Comparison of ENCODE assay signal across 14 cellular contexts in genomic region chr2:217231724-217232123, GRCh38.
DNase-seq lines count a peak whose midpoint lies in the region; ATAC-seq, FAIRE-seq and TF ChIP-seq lines count a peak whose summit lies in the region.
"Had no signal": no experiment of that assay in that cellular context is flagged by ENCODE, and none has a peak within 500 bp of the region (broad histone marks: within the 10 kb centered on the region; RNA-seq: fewer than 3 reads in every experiment).

No MANE protein-coding gene starts in this region.

- peak overlapping the region in 1 of 2 experiments; percentile 19 for H3K18ac ChIP-seq in mesenchymal stem cell (ENCODE audit: low read depth in 1 of 2, low read length in 2 of 2)

- no peak overlapping the region for H3K4ac ChIP-seq in mesenchymal stem cell (ENCODE audit: low read depth in 1 of 2, low read length in 2 of 2)

- H3K27me3 ChIP-seq in ACC112 (ENCODE audit: insufficient read depth, low read length), result no peaks in the 10 kb centered on the region
- H3K27me3 ChIP-seq in astrocyte (ENCODE audit: insufficient read depth, low read length), result no peaks in the 10 kb centered on the region
- H3K27me3 ChIP-seq in mesenchymal stem cell (ENCODE audit: control insufficient read depth in 1 of 2, insufficient read depth in 1 of 2, low read length in 2 of 2), result no peaks in the 10 kb centered on the region
- no peaks in the 10 kb centered on the region for H3K27me3 ChIP-seq in H7 (ENCODE audit: control insufficient read depth, insufficient read depth, low read length)

- peak overlapping the region; percentile 49 for H2BK120ac ChIP-seq in mesenchymal stem cell (ENCODE audit: low read depth, low read length)

- DNase-seq in GM12891 (ENCODE audit: insufficient read length, low spot score) (no peak), astrocyte (ENCODE audit: low read depth) (no peak), mesenchymal stem cell (no peak), H7 (no peak), islet precursor cell (no peak), dermis blood vessel endothelial cell (no peak)
- DNase-seq: DMS153, NCI-H1417, NCI-H2029, NCI-H510A treated with DMSO at 0.1 percent for 48 hours had no signal

- H3K36me3 ChIP-seq in ACC112 (ENCODE audit: insufficient read depth, low read length) (no peaks in the 10 kb centered on the region), astrocyte (ENCODE audit: insufficient read depth, low read length) (no peaks in the 10 kb centered on the region), mesenchymal stem cell (ENCODE audit: control insufficient read depth in 1 of 2, insufficient read depth in 2 of 2, low read depth in 1 of 2, low read length in 2 of 2) (no peaks in the 10 kb centered on the region), H7 (replicated peaks; ENCODE audit: control insufficient read depth, insufficient read depth, low read length) (no peaks in the 10 kb centered on the region)

- FAIRE-seq in GM12891 (lab: Jason Lieb, UNC), result peak; percentile 26
- FAIRE-seq in astrocyte (lab: Jason Lieb, UNC), result no peak
- FAIRE-seq: H54 had no signal

- H3K9me3 Mint-ChIP-seq in astrocyte (ENCODE audit: unreplicated experiment), result peaks cover 6% of the 10 kb centered on the region

- no peaks in the 10 kb centered on the region for H4K20me1 ChIP-seq in astrocyte (ENCODE audit: insufficient read depth, low read length)

- H3K9ac ChIP-seq in astrocyte (ENCODE audit: low read length) (no peak overlapping the region), mesenchymal stem cell (ENCODE audit: low read length) (peak overlapping the region; percentile 22)

- no peak for TF ChIP-seq POLR2A in GM12891 (IDR thresholded peaks at IDR 0.05; ENCODE audit: low read depth, low read length)

- no peaks in the 10 kb centered on the region for H3K79me1 ChIP-seq in mesenchymal stem cell (replicated peaks; ENCODE audit: low read length, poor library complexity, severe bottlenecking)

- H2AFZ ChIP-seq in ACC112 (ENCODE audit: low read length, unreplicated experiment), result peak overlapping the region; percentile 69
- H2AFZ ChIP-seq in astrocyte (ENCODE audit: low read depth, low read length), result no peak overlapping the region
- no peak overlapping the region for H2AFZ ChIP-seq in mesenchymal stem cell (ENCODE audit: low read depth, low read length)

- H3K79me2 ChIP-seq in ACC112 (ENCODE audit: control insufficient read depth, insufficient read depth, low read length, unreplicated experiment) (no peaks in the 10 kb centered on the region), astrocyte (ENCODE audit: insufficient read depth, low read length) (no peaks in the 10 kb centered on the region)

- no peak overlapping the region for H4K8ac ChIP-seq in mesenchymal stem cell (ENCODE audit: low read length)

- no peaks in the 10 kb centered on the region for H3K27me3 Mint-ChIP-seq in astrocyte (ENCODE audit: low read depth, unreplicated experiment)

- H3K4me2 ChIP-seq in astrocyte (ENCODE audit: low read length), result no peak overlapping the region
- no peak overlapping the region for H3K4me2 ChIP-seq in mesenchymal stem cell (ENCODE audit: low read length, poor library complexity, severe bottlenecking)

- no peak overlapping the region for H3K4me3 Mint-ChIP-seq in astrocyte (ENCODE audit: unreplicated experiment)
- H3K4me3 Mint-ChIP-seq: IgD-negative memory B cell had no signal

- ATAC-seq in HG03571 (IDR thresholded peaks at IDR 0.05; ENCODE audit: unreplicated experiment), result no peak

- peaks cover 20% of the 10 kb centered on the region for H3K4me1 ChIP-seq in ACC112 (ENCODE audit: control insufficient read depth, insufficient read depth, low read length, unreplicated experiment)
- peaks cover 10% of the 10 kb centered on the region for H3K4me1 ChIP-seq in astrocyte (ENCODE audit: insufficient read depth, low read length)
- H3K4me1 ChIP-seq in mesenchymal stem cell (ENCODE audit: control insufficient read depth, insufficient read depth, low read depth, low read length), result peaks cover 1% of the 10 kb centered on the region

- peaks cover 11% of the 10 kb centered on the region for H3K4me1 Mint-ChIP-seq in astrocyte (ENCODE audit: low read depth, unreplicated experiment)
- H3K4me1 Mint-ChIP-seq: IgD-negative memory B cell had no signal

- no peak overlapping the region for H3K27ac Mint-ChIP-seq in astrocyte (ENCODE audit: unreplicated experiment)
- H3K27ac Mint-ChIP-seq: IgD-negative memory B cell had no signal

- no peaks in the 10 kb centered on the region for H3K36me3 Mint-ChIP-seq in astrocyte (ENCODE audit: low read depth, unreplicated experiment)

- no peak overlapping the region for H2BK5ac ChIP-seq in mesenchymal stem cell (ENCODE audit: low read depth, low read length, poor library complexity, severe bottlenecking)

- TF ChIP-seq CTCF in astrocyte (IDR thresholded peaks at IDR 0.05; ENCODE audit: insufficient read depth, low read depth, low read length), result no peak

- H3K4me3 ChIP-seq in ACC112 (ENCODE audit: low read depth, low read length), result no peak overlapping the region
- H3K4me3 ChIP-seq in astrocyte (ENCODE audit: insufficient read depth, low read depth, low read length), result no peak overlapping the region
- H3K4me3 ChIP-seq in mesenchymal stem cell (ENCODE audit: insufficient read depth in 1 of 2, low read depth in 1 of 2, low read length in 2 of 2), result no peak overlapping the region
- H3K4me3 ChIP-seq in H7 (ENCODE audit: insufficient read depth, low read depth, low read length), result no peak overlapping the region

- no peak overlapping the region for H2AK5ac ChIP-seq in mesenchymal stem cell (ENCODE audit: low read length, severe bottlenecking)

- H3K27ac ChIP-seq in ACC112 (ENCODE audit: low read depth, low read length) (no peak overlapping the region), astrocyte (ENCODE audit: low read depth, low read length) (peak overlapping the region; percentile 23), mesenchymal stem cell (ENCODE audit: low read length, poor library complexity, severe bottlenecking) (peak overlapping the region; percentile 4)

- no peak overlapping the region for H3K14ac ChIP-seq in mesenchymal stem cell (ENCODE audit: low read length in 2 of 2)

- no peak overlapping the region for H2BK15ac ChIP-seq in mesenchymal stem cell (ENCODE audit: low read depth, poor library complexity, severe bottlenecking)

- 90% methylated on average over 3 of the region's 3 CpGs for WGBS in mesenchymal stem cell

- no peak overlapping the region for H4K91ac ChIP-seq in mesenchymal stem cell (ENCODE audit: low read length)

- no peak overlapping the region for H2BK12ac ChIP-seq in mesenchymal stem cell (ENCODE audit: low read length in 2 of 2)

- H3K9me3 ChIP-seq in astrocyte (ENCODE audit: insufficient read depth, low read depth, low read length), result no peaks in the 10 kb centered on the region
- peaks cover 7% of the 10 kb centered on the region for H3K9me3 ChIP-seq in mesenchymal stem cell (ENCODE audit: control insufficient read depth, low read length)

- H3K23ac ChIP-seq in mesenchymal stem cell (ENCODE audit: low read length in 2 of 2), result no peak overlapping the region

TF ChIP-seq in GM12891, 5 proteins besides CTCF, POLR2A, EP300 and RAD21:
- no peak for TF ChIP-seq SPI1 (IDR thresholded peaks at IDR 0.05; ENCODE audit: low read depth, low read length)
- TF ChIP-seq TAF1 (IDR thresholded peaks at IDR 0.05; ENCODE audit: low read depth, low read length), result no peak
- no peak for TF ChIP-seq PAX5 (IDR thresholded peaks at IDR 0.05; ENCODE audit: insufficient read depth, low read length, severe bottlenecking)
- no peak for TF ChIP-seq POU2F2 (IDR thresholded peaks at IDR 0.05; ENCODE audit: low read depth, low read length)
- no peak for TF ChIP-seq POLR2AphosphoS5 (IDR thresholded peaks at IDR 0.05; ENCODE audit: low read depth, low read length)
